In the genomic region with DNA sequence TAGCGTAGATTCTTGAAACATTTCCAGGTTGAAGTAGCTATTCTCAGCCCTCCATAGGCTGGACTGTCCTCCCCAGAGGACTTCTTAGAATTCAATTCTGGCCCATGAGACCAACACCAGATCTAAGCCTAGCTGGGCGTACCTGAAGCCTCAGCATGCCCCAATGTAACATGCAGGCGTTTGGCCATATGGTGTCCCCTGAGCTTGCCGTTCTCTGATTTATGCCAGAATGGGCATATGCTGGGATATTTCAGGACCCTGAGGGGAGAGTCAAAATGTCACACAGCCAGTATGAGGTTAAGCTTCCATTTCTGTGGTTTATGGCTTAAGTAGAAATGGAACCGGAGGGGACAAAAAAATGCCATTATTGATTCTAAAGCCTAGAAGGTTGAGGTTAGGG, we compare ENCODE assay signal across 24 cellular contexts.
"Had no signal": no experiment of that assay in that cellular context is flagged by ENCODE, and none has a peak within 500 bp of the region (broad histone marks: within the 10 kb centered on the region; RNA-seq: fewer than 3 reads in every experiment).

No MANE protein-coding gene starts in this region.

- H3K27me3 ChIP-seq: brain microvascular endothelial cell, cardiac muscle cell, colonic mucosa, Peyer's patch had no signal

- H3K36me3 ChIP-seq: brain microvascular endothelial cell, cardiac muscle cell, colonic mucosa, Peyer's patch had no signal

- H3K36me3 Mint-ChIP-seq: activated naive CD4-positive, alpha-beta T cell treated with anti-CD3 and anti-CD28 coated beads, Interleukin-2, amount 10 ng/mL, durations not matched to agents 7 days and 5 days; activated naive CD8-positive, alpha-beta T cell treated with anti-CD3 and anti-CD28 coated beads for 36 hours; T-cell had no signal

- H3K27ac Mint-ChIP-seq: activated CD4-positive, alpha-beta memory T cell treated with anti-CD3 and anti-CD28 coated beads, Interleukin-2, amount 10 ng/mL, durations not matched to agents 7 days and 5 days; activated naive CD4-positive, alpha-beta T cell treated with anti-CD3 and anti-CD28 coated beads, Interleukin-2, amount 10 ng/mL, durations not matched to agents 7 days and 5 days; activated naive CD8-positive, alpha-beta T cell treated with anti-CD3 and anti-CD28 coated beads for 36 hours; activated T-cell treated with anti-CD3 and anti-CD28 coated beads, Interleukin-2, amount 50 U/mL, for 72 hours; activated T-helper 2 cell treated with anti-CD3 and anti-CD28 coated beads, Interferon-gamma antibody, Interleukin-2, Interleukin-4, amounts not matched to agents 10 μg/mL and 5 μg/mL and 100 μg/mL, durations not matched to agents 14 hours and 24 hours and 36 hours; T-cell had no signal

- H3K9me3 ChIP-seq: colonic mucosa, Peyer's patch had no signal

- H3K27ac ChIP-seq: brain microvascular endothelial cell, cardiac muscle cell, colonic mucosa, Peyer's patch, SK-N-MC had no signal

- H3K9me3 Mint-ChIP-seq: activated CD4-positive, alpha-beta memory T cell treated with anti-CD3 and anti-CD28 coated beads, Interleukin-2, amount 10 ng/mL, durations not matched to agents 7 days and 5 days; activated naive CD4-positive, alpha-beta T cell treated with anti-CD3 and anti-CD28 coated beads, Interleukin-2, amount 10 ng/mL, durations not matched to agents 7 days and 5 days; activated naive CD8-positive, alpha-beta T cell treated with anti-CD3 and anti-CD28 coated beads for 36 hours; activated T-cell treated with anti-CD3 and anti-CD28 coated beads, Interleukin-2, amount 50 U/mL, for 72 hours; activated T-helper 2 cell treated with anti-CD3 and anti-CD28 coated beads, Interferon-gamma antibody, Interleukin-2, Interleukin-4, amounts not matched to agents 10 μg/mL and 5 μg/mL and 100 μg/mL, durations not matched to agents 14 hours and 24 hours and 36 hours; T-cell had no signal

- H3K4me3 ChIP-seq: cardiac muscle cell, colonic mucosa, Peyer's patch, SK-N-MC had no signal

- H3K4me1 Mint-ChIP-seq: activated CD4-positive, alpha-beta memory T cell treated with anti-CD3 and anti-CD28 coated beads, Interleukin-2, amount 10 ng/mL, durations not matched to agents 7 days and 5 days; activated naive CD4-positive, alpha-beta T cell treated with anti-CD3 and anti-CD28 coated beads, Interleukin-2, amount 10 ng/mL, durations not matched to agents 7 days and 5 days; activated naive CD8-positive, alpha-beta T cell treated with anti-CD3 and anti-CD28 coated beads for 36 hours; T-cell had no signal

- H3K4me1 ChIP-seq: colonic mucosa, Peyer's patch had no signal

- H3K4me3 Mint-ChIP-seq: activated CD4-positive, alpha-beta memory T cell treated with anti-CD3 and anti-CD28 coated beads, Interleukin-2, amount 10 ng/mL, durations not matched to agents 7 days and 5 days; activated naive CD4-positive, alpha-beta T cell treated with anti-CD3 and anti-CD28 coated beads, Interleukin-2, amount 10 ng/mL, durations not matched to agents 7 days and 5 days; activated naive CD8-positive, alpha-beta T cell treated with anti-CD3 and anti-CD28 coated beads for 36 hours; activated T-cell treated with anti-CD3 and anti-CD28 coated beads, Interleukin-2, amount 50 U/mL, for 72 hours; T-cell had no signal

- DNase-seq: activated CD4-positive, alpha-beta memory T cell treated with anti-CD3 and anti-CD28 coated beads, Interleukin-2, amount 10 ng/mL, durations not matched to agents 7 days and 5 days; activated CD4-positive, alpha-beta T cell treated with anti-CD3 and anti-CD28 coated beads, Interleukin-2, amount 50 U/mL, for 1 hour; activated CD4-positive, CD25-positive, alpha-beta regulatory T cell; activated gamma-delta T cell treated with Interleukin-2 at 50 U/mL for 16 hours; activated naive CD4-positive, alpha-beta T cell treated with anti-CD3 and anti-CD28 coated beads, Interleukin-2, amount 10 ng/mL, durations not matched to agents 7 days and 5 days; activated naive CD8-positive, alpha-beta T cell treated with anti-CD3 and anti-CD28 coated beads for 36 hours; activated T-cell treated with anti-CD3 and anti-CD28 coated beads, Interleukin-2, amount 50 U/mL, for 72 hours; brain microvascular endothelial cell; cerebellar nuclear complex; colonic mucosa; Kasumi-1; KBM-7; NCI-H1105 treated with DMSO at 0.1 percent for 48 hours; NCI-H1436 treated with DMSO at 0.1 percent for 48 hours; NCI-H1930; NCI-H526 treated with DMSO at 0.1 percent for 48 hours; Peyer's patch; SIG-M5; T-cell; T-helper 2 cell; T1000 had no signal
